Comparison of ENCODE assay signal across 1 cellular context in the genomic region with DNA sequence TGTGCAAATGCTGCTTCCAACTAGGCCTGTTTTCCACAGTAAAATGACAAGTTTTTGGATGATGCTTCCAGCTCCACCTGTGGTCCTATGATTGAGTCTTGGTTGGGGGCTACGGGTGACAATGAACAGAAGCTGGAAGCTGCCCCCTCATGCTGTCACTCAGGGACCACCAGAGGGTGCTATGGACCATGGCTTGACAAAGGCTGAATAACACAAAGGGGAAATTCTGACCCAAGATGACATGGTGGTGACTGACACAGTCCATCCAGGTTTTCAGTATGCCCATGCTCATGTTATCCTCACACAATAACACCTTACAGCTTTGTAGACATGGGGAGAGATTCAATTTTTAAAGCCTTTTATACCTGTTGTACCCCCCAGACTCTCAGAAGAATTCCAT.
TF ChIP-seq lines count a peak whose summit lies in the region.

No MANE protein-coding gene starts in this region.

TF ChIP-seq in HepG2, 621 proteins besides CTCF, POLR2A, EP300 and RAD21:
- TF ChIP-seq, protein P1, sequence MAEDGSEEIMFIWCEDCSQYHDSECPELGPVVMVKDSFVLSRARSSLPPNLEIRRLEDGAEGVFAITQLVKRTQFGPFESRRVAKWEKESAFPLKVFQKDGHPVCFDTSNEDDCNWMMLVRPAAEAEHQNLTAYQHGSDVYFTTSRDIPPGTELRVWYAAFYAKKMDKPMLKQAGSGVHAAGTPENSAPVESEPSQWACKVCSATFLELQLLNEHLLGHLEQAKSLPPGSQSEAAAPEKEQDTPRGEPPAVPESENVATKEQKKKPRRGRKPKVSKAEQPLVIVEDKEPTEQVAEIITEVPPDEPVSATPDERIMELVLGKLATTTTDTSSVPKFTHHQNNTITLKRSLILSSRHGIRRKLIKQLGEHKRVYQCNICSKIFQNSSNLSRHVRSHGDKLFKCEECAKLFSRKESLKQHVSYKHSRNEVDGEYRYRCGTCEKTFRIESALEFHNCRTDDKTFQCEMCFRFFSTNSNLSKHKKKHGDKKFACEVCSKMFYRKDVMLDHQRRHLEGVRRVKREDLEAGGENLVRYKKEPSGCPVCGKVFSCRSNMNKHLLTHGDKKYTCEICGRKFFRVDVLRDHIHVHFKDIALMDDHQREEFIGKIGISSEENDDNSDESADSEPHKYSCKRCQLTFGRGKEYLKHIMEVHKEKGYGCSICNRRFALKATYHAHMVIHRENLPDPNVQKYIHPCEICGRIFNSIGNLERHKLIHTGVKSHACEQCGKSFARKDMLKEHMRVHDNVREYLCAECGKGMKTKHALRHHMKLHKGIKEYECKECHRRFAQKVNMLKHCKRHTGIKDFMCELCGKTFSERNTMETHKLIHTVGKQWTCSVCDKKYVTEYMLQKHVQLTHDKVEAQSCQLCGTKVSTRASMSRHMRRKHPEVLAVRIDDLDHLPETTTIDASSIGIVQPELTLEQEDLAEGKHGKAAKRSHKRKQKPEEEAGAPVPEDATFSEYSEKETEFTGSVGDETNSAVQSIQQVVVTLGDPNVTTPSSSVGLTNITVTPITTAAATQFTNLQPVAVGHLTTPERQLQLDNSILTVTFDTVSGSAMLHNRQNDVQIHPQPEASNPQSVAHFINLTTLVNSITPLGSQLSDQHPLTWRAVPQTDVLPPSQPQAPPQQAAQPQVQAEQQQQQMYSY (CRISPR knock-in tag; IDR thresholded peaks at IDR 0.05), result 0 out of 2 replicates have a peak, but pooled peaks have one; percentile 55
- TF ChIP-seq SMC3 (IDR thresholded peaks at IDR 0.05; ENCODE audit: low read length) (peak; percentile 74), AGO1 (IDR thresholded peaks at IDR 0.05; ENCODE audit: low read depth, low read length, poor library complexity, severe bottlenecking) (no peak), STAG1 (CRISPR knock-in tag; IDR thresholded peaks at IDR 0.05) (peak; percentile 82)
- TF ChIP-seq, protein P2, sequence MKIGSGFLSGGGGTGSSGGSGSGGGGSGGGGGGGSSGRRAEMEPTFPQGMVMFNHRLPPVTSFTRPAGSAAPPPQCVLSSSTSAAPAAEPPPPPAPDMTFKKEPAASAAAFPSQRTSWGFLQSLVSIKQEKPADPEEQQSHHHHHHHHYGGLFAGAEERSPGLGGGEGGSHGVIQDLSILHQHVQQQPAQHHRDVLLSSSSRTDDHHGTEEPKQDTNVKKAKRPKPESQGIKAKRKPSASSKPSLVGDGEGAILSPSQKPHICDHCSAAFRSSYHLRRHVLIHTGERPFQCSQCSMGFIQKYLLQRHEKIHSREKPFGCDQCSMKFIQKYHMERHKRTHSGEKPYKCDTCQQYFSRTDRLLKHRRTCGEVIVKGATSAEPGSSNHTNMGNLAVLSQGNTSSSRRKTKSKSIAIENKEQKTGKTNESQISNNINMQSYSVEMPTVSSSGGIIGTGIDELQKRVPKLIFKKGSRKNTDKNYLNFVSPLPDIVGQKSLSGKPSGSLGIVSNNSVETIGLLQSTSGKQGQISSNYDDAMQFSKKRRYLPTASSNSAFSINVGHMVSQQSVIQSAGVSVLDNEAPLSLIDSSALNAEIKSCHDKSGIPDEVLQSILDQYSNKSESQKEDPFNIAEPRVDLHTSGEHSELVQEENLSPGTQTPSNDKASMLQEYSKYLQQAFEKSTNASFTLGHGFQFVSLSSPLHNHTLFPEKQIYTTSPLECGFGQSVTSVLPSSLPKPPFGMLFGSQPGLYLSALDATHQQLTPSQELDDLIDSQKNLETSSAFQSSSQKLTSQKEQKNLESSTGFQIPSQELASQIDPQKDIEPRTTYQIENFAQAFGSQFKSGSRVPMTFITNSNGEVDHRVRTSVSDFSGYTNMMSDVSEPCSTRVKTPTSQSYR (CRISPR knock-in tag; IDR thresholded peaks at IDR 0.05; ENCODE audit: borderline replicate concordance), result no peak
- TF ChIP-seq, protein P3, sequence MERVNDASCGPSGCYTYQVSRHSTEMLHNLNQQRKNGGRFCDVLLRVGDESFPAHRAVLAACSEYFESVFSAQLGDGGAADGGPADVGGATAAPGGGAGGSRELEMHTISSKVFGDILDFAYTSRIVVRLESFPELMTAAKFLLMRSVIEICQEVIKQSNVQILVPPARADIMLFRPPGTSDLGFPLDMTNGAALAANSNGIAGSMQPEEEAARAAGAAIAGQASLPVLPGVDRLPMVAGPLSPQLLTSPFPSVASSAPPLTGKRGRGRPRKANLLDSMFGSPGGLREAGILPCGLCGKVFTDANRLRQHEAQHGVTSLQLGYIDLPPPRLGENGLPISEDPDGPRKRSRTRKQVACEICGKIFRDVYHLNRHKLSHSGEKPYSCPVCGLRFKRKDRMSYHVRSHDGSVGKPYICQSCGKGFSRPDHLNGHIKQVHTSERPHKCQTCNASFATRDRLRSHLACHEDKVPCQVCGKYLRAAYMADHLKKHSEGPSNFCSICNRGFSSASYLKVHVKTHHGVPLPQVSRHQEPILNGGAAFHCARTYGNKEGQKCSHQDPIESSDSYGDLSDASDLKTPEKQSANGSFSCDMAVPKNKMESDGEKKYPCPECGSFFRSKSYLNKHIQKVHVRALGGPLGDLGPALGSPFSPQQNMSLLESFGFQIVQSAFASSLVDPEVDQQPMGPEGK (CRISPR knock-in tag; IDR thresholded peaks at IDR 0.05), result peak; percentile 39
TF ChIP-seq in HepG2: peak in this region for 4.
